Comparison of ENCODE assay signal across 23 cellular contexts in the genomic region with DNA sequence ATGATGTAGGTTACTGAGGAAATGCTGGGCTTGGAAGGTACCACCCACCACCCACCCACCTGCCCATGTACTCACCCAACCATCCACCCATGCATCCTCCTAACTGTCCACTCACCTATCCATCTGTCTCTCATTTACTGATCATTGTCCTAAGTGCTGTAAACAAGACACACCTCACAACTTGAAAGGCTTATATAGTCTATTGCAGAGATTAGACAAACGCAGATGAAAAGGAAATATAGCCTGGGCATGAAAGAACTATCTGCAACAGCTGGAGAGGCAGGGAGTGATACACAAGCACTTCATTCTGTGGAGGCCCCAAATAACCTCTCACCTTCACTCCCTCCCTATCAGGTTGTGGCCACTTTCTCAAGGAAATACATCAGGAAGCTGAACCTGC. TPM values are rescaled to one million over a fixed set of nuclear protein-coding genes. Genes with fewer than 3 reads are reported as not detected.
DNase-seq lines count a peak whose midpoint lies in the region; ATAC-seq and TF ChIP-seq lines count a peak whose summit lies in the region.
"Had no signal": no experiment of that assay in that cellular context is flagged by ENCODE, and none has a peak within 500 bp of the region (broad histone marks: within the 10 kb centered on the region; RNA-seq: fewer than 3 reads in every experiment).

No MANE protein-coding gene starts in this region.

- TF ChIP-seq POLR2A in heart left ventricle (IDR thresholded peaks at IDR 0.05): no peak

- H3K36me3 Mint-ChIP-seq in memory B cell: no peaks in the 10 kb centered on the region
- no peaks in the 10 kb centered on the region for H3K36me3 Mint-ChIP-seq in stimulated activated memory B cell treated with anti-CD40 and anti-IgM and Interleukin-4, amounts not matched to agents 10 μg/mL and 1 μg/mL and 100 μg/mL, for 72 hours

- 14 to 44% (median 37%) methylated on average over 1 of the region's 1 CpG for WGBS in heart left ventricle, 4 donors

- TF ChIP-seq CTCF in heart left ventricle (IDR thresholded peaks at IDR 0.05): no peak

- peak overlapping the region in 10 of 12 donors; percentile 32 to 73 (median 61) for H3K27ac ChIP-seq in heart left ventricle
- H3K27ac ChIP-seq: C4-2B, uterus had no signal

- peak overlapping the region; percentile 88 for H3K27ac Mint-ChIP-seq in memory B cell
- H3K27ac Mint-ChIP-seq in stimulated activated memory B cell treated with anti-CD40 and anti-IgM and Interleukin-4, amounts not matched to agents 10 μg/mL and 1 μg/mL and 100 μg/mL, for 72 hours: peak overlapping the region; percentile 62

- H3K4me1 Mint-ChIP-seq in memory B cell: peaks cover 48% of the 10 kb centered on the region
- peaks cover 76% of the 10 kb centered on the region for H3K4me1 Mint-ChIP-seq in stimulated activated memory B cell treated with anti-CD40 and anti-IgM and Interleukin-4, amounts not matched to agents 10 μg/mL and 1 μg/mL and 100 μg/mL, for 72 hours

- peak overlapping the region; percentile 24 for H3K4me3 Mint-ChIP-seq in memory B cell
- no peak overlapping the region for H3K4me3 Mint-ChIP-seq in stimulated activated memory B cell treated with anti-CD40 and anti-IgM and Interleukin-4, amounts not matched to agents 10 μg/mL and 1 μg/mL and 100 μg/mL, for 72 hours
- H3K4me3 Mint-ChIP-seq: activated T-cell treated with anti-CD3 and anti-CD28 coated beads, Interleukin-2, amount 50 U/mL, for 72 hours; neural crest cell had no signal

- H3K4me3 ChIP-seq in heart left ventricle: no peak overlapping the region
- H3K4me3 ChIP-seq: K562, uterus had no signal

- no peaks in the 10 kb centered on the region for H3K9me3 ChIP-seq in heart left ventricle
- H3K9me3 ChIP-seq: uterus had no signal

- H3K36me3 ChIP-seq in heart left ventricle: no peaks in the 10 kb centered on the region
- H3K36me3 ChIP-seq: uterus had no signal

- DNase-seq in heart left ventricle (no peak), left cardiac atrium (no peak), NCI-H748 (lab: John Stamatoyannopoulos, UW; ENCODE audit: unreplicated experiment) (peak; percentile 61), memory B cell (ENCODE audit: low spot score in 2 of 2) (no peak), NCI-H82 treated with DMSO at 0.1 percent for 48 hours (lab: John Stamatoyannopoulos, UW; ENCODE audit: unreplicated experiment) (no peak), DMS114 treated with DMSO at 0.1 percent for 48 hours (lab: John Stamatoyannopoulos, UW; ENCODE audit: unreplicated experiment) (no peak), NCI-H2107 treated with DMSO at 0.1 percent for 48 hours (lab: John Stamatoyannopoulos, UW; ENCODE audit: unreplicated experiment) (no peak)
- DNase-seq: activated CD4-positive, CD25-positive, alpha-beta regulatory T cell treated with anti-CD3 and anti-CD28 coated beads, Interleukin-2, amount 50 U/mL, for 72 hours; activated CD8-positive, alpha-beta memory T cell treated with anti-CD3 and anti-CD28 coated beads for 24 hours; activated naive CD4-positive, alpha-beta T cell treated with anti-CD3 and anti-CD28 coated beads, Interleukin-2, amount 50 U/mL, for 16 hours; activated T-cell treated with anti-CD3 and anti-CD28 coated beads, Interleukin-2, amount 50 U/mL, for 72 hours; anterior cingulate cortex; caudate nucleus; erythroblast; foreskin melanocyte; NCI-H1694; NCI-H226; RPMI8226; uterus had no signal

- intact Hi-C loops in heart left ventricle (cut with DNase I) (loop anchor here in 1 of 10 donors (10.0 kb wide), 1 partner anchor 53 kb away; a partner anchor contains a TSS), left cardiac atrium (cut with DNase I) (no loop called here)

- H3K4me1 ChIP-seq in heart left ventricle: peaks cover 12 to 60% (median 40%) of the 10 kb centered on the region in 12 donors
- H3K4me1 ChIP-seq: uterus had no signal

- no peaks in the 10 kb centered on the region for H3K27me3 ChIP-seq in heart left ventricle
- H3K27me3 ChIP-seq: uterus had no signal

- H3K9me3 Mint-ChIP-seq in memory B cell: no peaks in the 10 kb centered on the region
- H3K9me3 Mint-ChIP-seq in stimulated activated memory B cell treated with anti-CD40 and anti-IgM and Interleukin-4, amounts not matched to agents 10 μg/mL and 1 μg/mL and 100 μg/mL, for 72 hours: no peaks in the 10 kb centered on the region
- H3K9me3 Mint-ChIP-seq: activated T-cell treated with anti-CD3 and anti-CD28 coated beads, Interleukin-2, amount 50 U/mL, for 72 hours; neural crest cell had no signal

- ATAC-seq in heart left ventricle (no peak), left cardiac atrium (no peak), memory B cell (ENCODE audit: low read depth) (no peak)
- peak; percentile 48 for ATAC-seq in stimulated activated memory B cell treated with anti-CD40 and anti-IgM and Interleukin-4, amounts not matched to agents 10 μg/mL and 1 μg/mL and 100 μg/mL, for 72 hours
- ATAC-seq: activated T-cell treated with anti-CD3 and anti-CD28 coated beads, Interleukin-2, amount 50 U/mL, for 72 hours; K562 had no signal

- H3K27me3 Mint-ChIP-seq in memory B cell: no peaks in the 10 kb centered on the region
- no peaks in the 10 kb centered on the region for H3K27me3 Mint-ChIP-seq in stimulated activated memory B cell treated with anti-CD40 and anti-IgM and Interleukin-4, amounts not matched to agents 10 μg/mL and 1 μg/mL and 100 μg/mL, for 72 hours

RNA-seq across cellular contexts. Expression of a gene that starts 54.0 kb away (rescaled TPM):
- total RNA-seq in heart left ventricle: 10 to 100 TPM; 20.4 to 56.2 (median 26.4) TPM
- 10 to 100 TPM; 24.6 to 30.9 TPM for polyA plus RNA-seq in heart left ventricle
- total RNA-seq in left cardiac atrium: 10 to 100 TPM; 72.5 to 94.9 TPM
